Comparison of ENCODE assay signal across 25 cellular contexts in genomic region chr1:179042700-179043099, GRCh38.
"Had no signal": no experiment of that assay in that cellular context is flagged by ENCODE, and none has a peak within 500 bp of the region (broad histone marks: within the 10 kb centered on the region; RNA-seq: fewer than 3 reads in every experiment).

No MANE protein-coding gene starts in this region.

- H3K4me3 ChIP-seq: coronary artery, esophagus squamous epithelium, gastrocnemius medialis, heart right ventricle, left lung, lower lobe of right lung, mucosa of descending colon had no signal

- H3K36me3 ChIP-seq: gastrocnemius medialis, lower lobe of right lung had no signal

- ATAC-seq: effector memory CD8-positive, alpha-beta T cell; gastrocnemius medialis; left cardiac atrium; left lung; left ventricle myocardium superior; mucosa of descending colon had no signal

- H3K27ac ChIP-seq: coronary artery, epithelial cell of prostate, esophagus squamous epithelium, gastrocnemius medialis, heart right ventricle, left lung, lower lobe of right lung had no signal

- H3K27me3 ChIP-seq: esophagus squamous epithelium, gastrocnemius medialis, heart right ventricle, left lung had no signal

- H3K4me3 Mint-ChIP-seq: effector memory CD8-positive, alpha-beta T cell; endodermal cell; mesothelial cell of epicardium had no signal

- H3K9me3 Mint-ChIP-seq: effector memory CD8-positive, alpha-beta T cell had no signal

- H3K9me3 ChIP-seq: esophagus squamous epithelium, gastrocnemius medialis, heart right ventricle, left lung, lower lobe of right lung, mucosa of descending colon had no signal

- DNase-seq: effector CD8-positive, alpha-beta T cell; effector memory CD8-positive, alpha-beta T cell; endodermal cell; erythroblast; esophagus squamous epithelium; foreskin fibroblast; foreskin melanocyte; gastrocnemius medialis; glutamatergic neuron; head of caudate nucleus; heart right ventricle; hippocampal formation; left cardiac atrium; left lung; left ventricle myocardium superior; lower lobe of right lung; mesenchymal stem cell; mucosa of descending colon had no signal

- H3K27me3 Mint-ChIP-seq: effector memory CD8-positive, alpha-beta T cell had no signal

- FAIRE-seq: colon, endometrium, islet of Langerhans, keratinocyte had no signal

- H3K27ac Mint-ChIP-seq: endodermal cell, mesothelial cell of epicardium had no signal
